Comparison of ENCODE assay signal across 8 cellular contexts in genomic region chr1:156445789-156446263, GRCh38.
DNase-seq lines count a peak whose midpoint lies in the region; ATAC-seq and TF ChIP-seq lines count a peak whose summit lies in the region.

No MANE protein-coding gene starts in this region.

- no peak overlapping the region for H3K27ac ChIP-seq in WERI-Rb-1

- no peak for ATAC-seq in GM21737 (IDR thresholded peaks at IDR 0.05; ENCODE audit: unreplicated experiment)

- POLR2A ChIA-PET in AG04449 (lab: Yijun Ruan, JAX): interaction anchor here (1.4 kb wide), 1 partner anchor 60 kb away, joined by 9 read pairs; no protein-coding TSS in a partner anchor

- H3K9me3 ChIP-seq in WERI-Rb-1 (ENCODE audit: severe bottlenecking): no peaks in the 10 kb centered on the region

- peak; percentile 98 for TF ChIP-seq CTCF in AG04449 (IDR thresholded peaks at IDR 0.05; ENCODE audit: insufficient read depth, low read length, missing control alignments)
- peak; percentile 98 for TF ChIP-seq CTCF in WERI-Rb-1 (IDR thresholded peaks at IDR 0.05; ENCODE audit: low read depth, low read length)

- DNase-seq in AG04449 (ENCODE audit: low read depth, low spot score) (no peak), GOT3 (lab: John Stamatoyannopoulos, UW) (peak; percentile 50), NCI-H2196 treated with DMSO at 0.1 percent for 48 hours (lab: John Stamatoyannopoulos, UW; ENCODE audit: unreplicated experiment) (peak; percentile 55), WERI-Rb-1 (peak; percentile 96), brain pericyte (ENCODE audit: low read depth, low spot score) (peak; percentile 54), iris pigment epithelial cell (ENCODE audit: low read depth) (peak; percentile 68)
- DNase-seq in stimulated activated CD4-positive, alpha-beta T cell treated with anti-CD3 and anti-CD28 coated beads, Interleukin-15, amount 100 ng/mL, for 48 hours (ENCODE audit: low read depth in 2 of 2): peak; percentile 60 to 75

- no peaks in the 10 kb centered on the region for H3K36me3 ChIP-seq in WERI-Rb-1

- peaks cover 33% of the 10 kb centered on the region for H3K27me3 ChIP-seq in WERI-Rb-1 (ENCODE audit: insufficient read depth, low read depth, severe bottlenecking)

- CTCF ChIA-PET in AG04449 (lab: Yijun Ruan, JAX): interaction anchor here (0.6 to 7.0 kb wide), 61 partner anchors 9 to 282 kb away, joined by 3 to 712 read pairs (median 5); partner anchors contain the start of genes CCT3, GPATCH4, NAXE and RHBG

- no peak overlapping the region for H3K4me3 ChIP-seq in AG04449 (ENCODE audit: low read depth, low read length)
- H3K4me3 ChIP-seq in WERI-Rb-1 (ENCODE audit: low read depth, low read length): no peak overlapping the region
